7 cellular contexts compared by ENCODE assay signal in genomic region chr19:16627194-16627927, GRCh38. TPM values are rescaled to one million over a fixed set of nuclear protein-coding genes. Genes with fewer than 3 reads are reported as not detected.
DNase-seq lines count a peak whose midpoint lies in the region; ATAC-seq and TF ChIP-seq lines count a peak whose summit lies in the region.

No MANE protein-coding gene starts in this region.

- intact Hi-C loops in adrenal gland (cut with DNase I), result loop anchor here in 1 of 2 donors (10.0 kb wide), 1 partner anchor 53 kb away; the partner anchor contains the start of gene SLC35E1

- H3K27me3 ChIP-seq in MG63 (no peaks in the 10 kb centered on the region), adrenal gland (no peaks in the 10 kb centered on the region), iPS-20b (ENCODE audit: insufficient read depth, low read length) (no peaks in the 10 kb centered on the region)

- H3K9me3 ChIP-seq in MG63, result no peaks in the 10 kb centered on the region
- H3K9me3 ChIP-seq in adrenal gland (replicated peaks in 1 of 3), result no peaks in the 10 kb centered on the region
- no peaks in the 10 kb centered on the region for H3K9me3 ChIP-seq in iPS-20b (ENCODE audit: insufficient read depth, low read depth, low read length)

- peak; percentile 2 for ATAC-seq in GM19467 (IDR thresholded peaks at IDR 0.05; ENCODE audit: unreplicated experiment)
- ATAC-seq in stimulated activated naive CD8-positive, alpha-beta T cell treated with anti-CD3 and anti-CD28 coated beads, Interleukin-15, Interleukin-2, amounts not matched to agents 100 U/mL and 50 U/mL, for 24 hours, result no peak

- H3K4me3 ChIP-seq in MG63, result peak overlapping the region; percentile 93
- H3K4me3 ChIP-seq in adrenal gland, result peak overlapping the region; percentile 51 to 88 (median 81)
- H3K4me3 ChIP-seq in iPS-20b (ENCODE audit: low read length), result peak overlapping the region; percentile 82

- in situ Hi-C loops in ACHN (cut with HindIII; ENCODE audit: low pct_ligation_motif_present, low pct_unique_long_range_greater_than_20kb, low sequenced_read_pairs), result no loop called here

- no peak for TF ChIP-seq CTCF in adrenal gland (IDR thresholded peaks at IDR 0.05)

- H3K36me3 ChIP-seq in MG63, result peaks cover 56% of the 10 kb centered on the region
- peaks cover 0 to 10% of the 10 kb centered on the region in 2 donors for H3K36me3 ChIP-seq in adrenal gland (replicated peaks in 1 of 2)
- peaks cover 38% of the 10 kb centered on the region for H3K36me3 ChIP-seq in iPS-20b (ENCODE audit: insufficient read depth, low read depth, low read length)

- H3K4me1 ChIP-seq in adrenal gland (replicated peaks in 1 of 2) (peaks cover 30 to 44% of the 10 kb centered on the region in 2 donors), iPS-20b (ENCODE audit: insufficient read depth, low read length) (peaks cover 21% of the 10 kb centered on the region)

- H3K9ac ChIP-seq in iPS-20b (ENCODE audit: low read depth, low read length), result peak overlapping the region; percentile 90

- WGBS in adrenal gland, 4 donors, result 0 to 1% (median 0%) methylated on average over 18 to 52 of the region's 52 CpGs

- H3K27ac ChIP-seq in adrenal gland (peak overlapping the region; percentile 62 to 99 (median 87)), iPS-20b (ENCODE audit: low read length) (no peak overlapping the region)

- DNase-seq in MG63, result no peak
- peak in 4 of 7 donors; percentile 22 to 42 (median 36) for DNase-seq in adrenal gland
- DNase-seq in stimulated activated naive CD8-positive, alpha-beta T cell treated with anti-CD3 and anti-CD28 coated beads, Interleukin-15, Interleukin-2, amounts not matched to agents 100 U/mL and 50 U/mL, for 24 hours, result peak; percentile 24
- DNase-seq in NCI-H774 (lab: John Stamatoyannopoulos, UW), result no peak
- DNase-seq in ACHN, result no peak

- no peak for TF ChIP-seq POLR2A in adrenal gland (IDR thresholded peaks at IDR 0.05)

RNA-seq across cellular contexts. Expression of gene MED26, which starts 0.6 kb away (rescaled TPM):
- total RNA-seq in MG63 (2014; rRNA removed; shearing (Covaris generic); ENCODE audit: low replicate concordance), result 10.5 and 10.9 TPM in 2 replicates
- total RNA-seq in adrenal gland, result 10 to 100 TPM in 3 of 8 donors, 1 to 10 TPM in 5; 8.1 to 17.3 (median 9.6) TPM
- polyA plus RNA-seq in adrenal gland, result 1 to 10 TPM; 4.6 to 6.9 (median 6.4) TPM

RNA-seq across cellular contexts. Expression of gene SMIM7, which starts 32.6 kb away (rescaled TPM):
- 89.0 and 111 TPM in 2 replicates for total RNA-seq in MG63 (2014; rRNA removed; shearing (Covaris generic); ENCODE audit: low replicate concordance)
- 100 to 1,000 TPM in 2 of 8 donors, 10 to 100 TPM in 6; 76.0 to 136 (median 90.6) TPM for total RNA-seq in adrenal gland
- polyA plus RNA-seq in adrenal gland, result 100 to 1,000 TPM in 1 of 3 donors, 10 to 100 TPM in 2; 82.9 to 102 (median 87.3) TPM

RNA-seq across cellular contexts. Expression of gene TMEM38A, which starts 33.6 kb away (rescaled TPM):
- total RNA-seq in MG63 (2014; rRNA removed; shearing (Covaris generic); ENCODE audit: low replicate concordance), result 0.59 and 1.8 TPM in 2 replicates
- total RNA-seq in adrenal gland, result 10 to 100 TPM in 1 of 8 donors, 1 to 10 TPM in 7; 5.0 to 10.4 (median 6.7) TPM
- polyA plus RNA-seq in adrenal gland, result 1 to 10 TPM; 2.2 to 4.1 (median 3.3) TPM

RNA-seq across cellular contexts. Expression of gene SLC35E1, which starts 55.1 kb away (rescaled TPM):
- 28.0 and 30.5 TPM in 2 replicates for total RNA-seq in MG63 (2014; rRNA removed; shearing (Covaris generic); ENCODE audit: low replicate concordance)
- total RNA-seq in adrenal gland, result 10 to 100 TPM; 22.6 to 49.8 (median 40.2) TPM
- 10 to 100 TPM; 22.0 to 43.1 (median 26.8) TPM for polyA plus RNA-seq in adrenal gland

Comparison
In these comparisons a context has a peak if more than half of its experiments do, and no peak if none do; other contexts are left out.
1. DNase-seq: peak in adrenal gland (4 of 7) and stimulated activated naive CD8-positive, alpha-beta T cell treated with anti-CD3 and anti-CD28 coated beads, Interleukin-15, Interleukin-2, amounts not matched to agents 100 U/mL and 50 U/mL, for 24 hours (single experiment); none in MG63 (single experiment), NCI-H774 (single experiment) and ACHN (single experiment).
2. Peak in every context shown above with its lines, with median percentiles within 50 percentile points of each other: H3K4me3 ChIP-seq.